9 cellular contexts compared by ENCODE assay signal in genomic region chr6:144264270-144265060, GRCh38. TPM values are rescaled to one million over a fixed set of nuclear protein-coding genes. Genes with fewer than 3 reads are reported as not detected.
DNase-seq lines count a peak whose midpoint lies in the region; ATAC-seq and TF ChIP-seq lines count a peak whose summit lies in the region.
"Had no signal": no experiment of that assay in that cellular context is flagged by ENCODE, and none has a peak within 500 bp of the region (broad histone marks: within the 10 kb centered on the region; RNA-seq: fewer than 3 reads in every experiment).

No MANE protein-coding gene starts in this region.

- H3K9ac ChIP-seq in HCT116 (ENCODE audit: low read length), result peak overlapping the region; percentile 10
- peak overlapping the region; percentile 15 for H3K9ac ChIP-seq in smooth muscle cell (ENCODE audit: low read depth)
- no peak overlapping the region for H3K9ac ChIP-seq in colonic mucosa (ENCODE audit: low read depth in 2 of 2, low read length in 2 of 2)
- H3K9ac ChIP-seq: KMS-11 had no signal

- intact Hi-C loops in HCT116 (cut with micrococcal nuclease) (no loop called here), ascending aorta (cut with DNase I) (loop anchor here (1.0 to 2.0 kb wide), 2 partner anchors 16 to 20 kb away; no protein-coding TSS in a partner anchor), colonic mucosa (cut with DNase I) (loop anchor here (5.0 kb wide), 1 partner anchor 218 kb away; no protein-coding TSS in a partner anchor)

- H3K79me2 ChIP-seq in HCT116 (ENCODE audit: insufficient read depth, low read length) (no peaks in the 10 kb centered on the region), smooth muscle cell (ENCODE audit: low read depth) (no peaks in the 10 kb centered on the region)

- TF ChIP-seq CTCF in HCT116 (IDR thresholded peaks at IDR 0.05 in 2 of 3, conservative IDR thresholded peaks at IDR 0.05 in 1 of 3; ENCODE audit: borderline replicate concordance in 1 of 3, insufficient read depth in 1 of 3, low read depth in 2 of 3, low read length in 2 of 3), result no peak
- TF ChIP-seq CTCF in ascending aorta (IDR thresholded peaks at IDR 0.05), result no peak
- no peak for TF ChIP-seq CTCF in smooth muscle cell (IDR thresholded peaks at IDR 0.05; ENCODE audit: borderline replicate concordance, insufficient read depth, poor library complexity, severe bottlenecking)
- no peak for TF ChIP-seq CTCF in colonic mucosa (IDR thresholded peaks at IDR 0.05)

- no peaks in the 10 kb centered on the region for H3K9me2 ChIP-seq in HCT116 (ENCODE audit: insufficient read depth)

- WGBS in smooth muscle cell (ENCODE audit: low lambda C conversion rate), result 26% methylated on average over 7 of the region's 7 CpGs

- BruUV-seq in HCT116 (replicated peaks; lab: Mats Ljungman, UMichigan), result no TSS peak

- H3K27ac ChIP-seq in HCT116 (ENCODE audit: low read depth, low read length) (peak overlapping the region; percentile 40; the same call in 1 of the 2 replicates), ascending aorta (peak overlapping the region; percentile 60 to 81), smooth muscle cell (ENCODE audit: low read depth) (peak overlapping the region; percentile 89), colonic mucosa (no peak overlapping the region)
- H3K27ac ChIP-seq: KMS-11 had no signal

- DNase-seq in HCT116 (ENCODE audit: low read depth, low spot score), result peak; percentile 71
- peak in 1 of 2 donors; percentile 77 for DNase-seq in ascending aorta (ENCODE audit: low spot score in 2 of 2)
- DNase-seq in iPS DF 19.7 (ENCODE audit: low read depth, low spot score), result peak; percentile 42
- no peak for DNase-seq in smooth muscle cell (lab: John Stamatoyannopoulos, UW; ENCODE audit: unreplicated experiment)
- DNase-seq in NCI-H1092 (lab: John Stamatoyannopoulos, UW), result no peak
- DNase-seq in colonic mucosa, result no peak

- peaks cover 10% of the 10 kb centered on the region for H3F3A ChIP-seq in smooth muscle cell (ENCODE audit: low read depth)

- ATAC-seq in HCT116 (peak; percentile 78), GM18909 (IDR thresholded peaks at IDR 0.05; ENCODE audit: poor library complexity, unreplicated experiment) (no peak), HG03469 (IDR thresholded peaks at IDR 0.05; ENCODE audit: unreplicated experiment) (no peak)

- CTCF ChIA-PET in HCT116 (lab: Charles Lee), result interaction anchor here (0.8 kb wide), 1 partner anchor 689 kb away, joined by 3 read pairs; no protein-coding TSS in a partner anchor

- H3K9me3 ChIP-seq in HCT116 (ENCODE audit: control insufficient read depth in 1 of 2, insufficient read depth in 1 of 2, low read depth in 1 of 2, low read length in 2 of 2), result no peaks in the 10 kb centered on the region; a peak in 1 of 4 replicates
- no peaks in the 10 kb centered on the region for H3K9me3 ChIP-seq in ascending aorta
- H3K9me3 ChIP-seq in smooth muscle cell (replicated peaks; ENCODE audit: low read depth), result no peaks in the 10 kb centered on the region
- no peaks in the 10 kb centered on the region for H3K9me3 ChIP-seq in colonic mucosa

- RAD21 ChIA-PET in HCT116 (lab: Charles Lee; ENCODE audit: low non-redundant PET in 1 of 2, low total read pairs in 2 of 2, uncharacterized antibody in 2 of 2, unreplicated experiment in 2 of 2), result no interaction called here

- peaks cover 23 to 32% of the 10 kb centered on the region in 2 experiments for H3K4me1 ChIP-seq in HCT116 (ENCODE audit: control insufficient read depth in 1 of 2, insufficient read depth in 2 of 2, low read length in 2 of 2)
- H3K4me1 ChIP-seq in ascending aorta, result peaks cover 0 to 24% of the 10 kb centered on the region in 2 donors
- peaks cover 34% of the 10 kb centered on the region for H3K4me1 ChIP-seq in smooth muscle cell (ENCODE audit: low read depth)
- H3K4me1 ChIP-seq in colonic mucosa, result no peaks in the 10 kb centered on the region

- POLR2A ChIA-PET in HCT116 (lab: Charles Lee), result no interaction called here

- H3K36me3 ChIP-seq in HCT116 (ENCODE audit: control insufficient read depth in 1 of 2, insufficient read depth in 2 of 2, low read length in 2 of 2) (no peaks in the 10 kb centered on the region), ascending aorta (no peaks in the 10 kb centered on the region), smooth muscle cell (ENCODE audit: low read depth) (no peaks in the 10 kb centered on the region), colonic mucosa (no peaks in the 10 kb centered on the region)

- no peak for TF ChIP-seq RAD21 in HCT116 (IDR thresholded peaks at IDR 0.05; ENCODE audit: low read depth)

- TF ChIP-seq POLR2A in HCT116 (IDR thresholded peaks at IDR 0.05; ENCODE audit: borderline replicate concordance, extremely low read depth, insufficient read depth, insufficient read length), result no peak

- H2AFZ ChIP-seq in HCT116 (ENCODE audit: low read depth, low read length, poor library complexity, severe bottlenecking), result peak overlapping the region; percentile 89
- peak overlapping the region; percentile 6 for H2AFZ ChIP-seq in smooth muscle cell (ENCODE audit: low read depth)

- H3K4me2 ChIP-seq in HCT116 (ENCODE audit: low read length) (peak overlapping the region; percentile 90), smooth muscle cell (peak overlapping the region; percentile 79)
- H3K4me2 ChIP-seq: KMS-11 had no signal

- H4K20me1 ChIP-seq in HCT116 (ENCODE audit: insufficient read depth) (no peaks in the 10 kb centered on the region), smooth muscle cell (ENCODE audit: low read depth) (no peaks in the 10 kb centered on the region)

- H3K4me3 ChIP-seq in HCT116 (replicated peaks in 1 of 2; ENCODE audit: low read depth in 1 of 2, low read length in 2 of 2) (peak overlapping the region in 1 of 2 experiments; percentile 9; a peak in 2 of 4 replicates), ascending aorta (peak overlapping the region in 1 of 2 donors; percentile 10), smooth muscle cell (peak overlapping the region; percentile 21), colonic mucosa (no peak overlapping the region)

- no peaks in the 10 kb centered on the region for H3K27me3 ChIP-seq in HCT116 (ENCODE audit: insufficient read depth, low read length)
- no peaks in the 10 kb centered on the region for H3K27me3 ChIP-seq in ascending aorta
- no peaks in the 10 kb centered on the region for H3K27me3 ChIP-seq in smooth muscle cell (ENCODE audit: low read depth)
- no peaks in the 10 kb centered on the region for H3K27me3 ChIP-seq in colonic mucosa

TF ChIP-seq in HCT116, 20 proteins besides CTCF, POLR2A, EP300 and RAD21 (continues in another document):
- TF ChIP-seq CBX3 (IDR thresholded peaks at IDR 0.05; ENCODE audit: low read depth) (peak; percentile 51; the same call in 1 of the 2 replicates), SRF (IDR thresholded peaks at IDR 0.05; ENCODE audit: low read depth) (no peak), ELF1 (IDR thresholded peaks at IDR 0.05; ENCODE audit: borderline replicate concordance, low read depth) (no peak), SIN3A (IDR thresholded peaks at IDR 0.05; ENCODE audit: low read depth) (peak; percentile 7; the same call in 1 of the 2 replicates), JUND (IDR thresholded peaks at IDR 0.05) (peak; percentile 60), FOSL1 (IDR thresholded peaks at IDR 0.05; ENCODE audit: low read depth) (peak; percentile 61), SP1 (IDR thresholded peaks at IDR 0.05; ENCODE audit: low read depth) (peak; percentile 50; the same call in 1 of the 2 replicates), EZH2 (IDR thresholded peaks at IDR 0.05) (no peak), EGR1 (IDR thresholded peaks at IDR 0.05; ENCODE audit: low read depth) (no peak), ZNF274 (IDR thresholded peaks at IDR 0.05; ENCODE audit: low read depth, low read length) (no peak), CEBPB (IDR thresholded peaks at IDR 0.05; ENCODE audit: low read depth) (no peak), POLR2AphosphoS5 (IDR thresholded peaks at IDR 0.05; ENCODE audit: low read depth, low read length) (no peak), TCF7L2 (IDR thresholded peaks at IDR 0.05; ENCODE audit: borderline replicate concordance, extremely low read depth, insufficient read depth, insufficient read length) (peak; percentile 50), ATF3 (IDR thresholded peaks at IDR 0.05) (no peak)
- TF ChIP-seq, protein P1, sequence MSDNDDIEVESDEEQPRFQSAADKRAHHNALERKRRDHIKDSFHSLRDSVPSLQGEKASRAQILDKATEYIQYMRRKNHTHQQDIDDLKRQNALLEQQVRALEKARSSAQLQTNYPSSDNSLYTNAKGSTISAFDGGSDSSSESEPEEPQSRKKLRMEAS (IDR thresholded peaks at IDR 0.05), result no peak
- TF ChIP-seq, protein P2, sequence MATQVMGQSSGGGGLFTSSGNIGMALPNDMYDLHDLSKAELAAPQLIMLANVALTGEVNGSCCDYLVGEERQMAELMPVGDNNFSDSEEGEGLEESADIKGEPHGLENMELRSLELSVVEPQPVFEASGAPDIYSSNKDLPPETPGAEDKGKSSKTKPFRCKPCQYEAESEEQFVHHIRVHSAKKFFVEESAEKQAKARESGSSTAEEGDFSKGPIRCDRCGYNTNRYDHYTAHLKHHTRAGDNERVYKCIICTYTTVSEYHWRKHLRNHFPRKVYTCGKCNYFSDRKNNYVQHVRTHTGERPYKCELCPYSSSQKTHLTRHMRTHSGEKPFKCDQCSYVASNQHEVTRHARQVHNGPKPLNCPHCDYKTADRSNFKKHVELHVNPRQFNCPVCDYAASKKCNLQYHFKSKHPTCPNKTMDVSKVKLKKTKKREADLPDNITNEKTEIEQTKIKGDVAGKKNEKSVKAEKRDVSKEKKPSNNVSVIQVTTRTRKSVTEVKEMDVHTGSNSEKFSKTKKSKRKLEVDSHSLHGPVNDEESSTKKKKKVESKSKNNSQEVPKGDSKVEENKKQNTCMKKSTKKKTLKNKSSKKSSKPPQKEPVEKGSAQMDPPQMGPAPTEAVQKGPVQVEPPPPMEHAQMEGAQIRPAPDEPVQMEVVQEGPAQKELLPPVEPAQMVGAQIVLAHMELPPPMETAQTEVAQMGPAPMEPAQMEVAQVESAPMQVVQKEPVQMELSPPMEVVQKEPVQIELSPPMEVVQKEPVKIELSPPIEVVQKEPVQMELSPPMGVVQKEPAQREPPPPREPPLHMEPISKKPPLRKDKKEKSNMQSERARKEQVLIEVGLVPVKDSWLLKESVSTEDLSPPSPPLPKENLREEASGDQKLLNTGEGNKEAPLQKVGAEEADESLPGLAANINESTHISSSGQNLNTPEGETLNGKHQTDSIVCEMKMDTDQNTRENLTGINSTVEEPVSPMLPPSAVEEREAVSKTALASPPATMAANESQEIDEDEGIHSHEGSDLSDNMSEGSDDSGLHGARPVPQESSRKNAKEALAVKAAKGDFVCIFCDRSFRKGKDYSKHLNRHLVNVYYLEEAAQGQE (IDR thresholded peaks at IDR 0.05; ENCODE audit: low read depth), result no peak

RNA-seq across cellular contexts. Expression of gene UTRN, which starts 20.7 kb away (rescaled TPM):
- total RNA-seq in HCT116 (2021; ENCODE audit: unreplicated experiment), result 28.4 TPM
- polyA plus RNA-seq in HCT116 (2012), result 7.7 and 11.4 TPM in 2 replicates
- 69.9 TPM for total RNA-seq in ascending aorta
- total RNA-seq in smooth muscle cell, result 35.9 and 47.3 TPM in 2 replicates
- polyA plus RNA-seq in smooth muscle cell, result 12.6 and 25.2 TPM in 2 replicates
- total RNA-seq in colonic mucosa, result 10 to 100 TPM; 72.7 to 80.1 TPM

Comparison
In these comparisons a context has a peak if more than half of its experiments do, and no peak if none do; other contexts are left out.
1. DNase-seq: peak in HCT116 (single experiment) and iPS DF 19.7 (single experiment); none in smooth muscle cell (single experiment), NCI-H1092 (single experiment) and colonic mucosa (single experiment).
2. H3K9ac ChIP-seq: peak in HCT116 (single experiment) and smooth muscle cell (single experiment); none in colonic mucosa (0 of 2).